20 cellular contexts compared by ENCODE assay signal in the genomic region with DNA sequence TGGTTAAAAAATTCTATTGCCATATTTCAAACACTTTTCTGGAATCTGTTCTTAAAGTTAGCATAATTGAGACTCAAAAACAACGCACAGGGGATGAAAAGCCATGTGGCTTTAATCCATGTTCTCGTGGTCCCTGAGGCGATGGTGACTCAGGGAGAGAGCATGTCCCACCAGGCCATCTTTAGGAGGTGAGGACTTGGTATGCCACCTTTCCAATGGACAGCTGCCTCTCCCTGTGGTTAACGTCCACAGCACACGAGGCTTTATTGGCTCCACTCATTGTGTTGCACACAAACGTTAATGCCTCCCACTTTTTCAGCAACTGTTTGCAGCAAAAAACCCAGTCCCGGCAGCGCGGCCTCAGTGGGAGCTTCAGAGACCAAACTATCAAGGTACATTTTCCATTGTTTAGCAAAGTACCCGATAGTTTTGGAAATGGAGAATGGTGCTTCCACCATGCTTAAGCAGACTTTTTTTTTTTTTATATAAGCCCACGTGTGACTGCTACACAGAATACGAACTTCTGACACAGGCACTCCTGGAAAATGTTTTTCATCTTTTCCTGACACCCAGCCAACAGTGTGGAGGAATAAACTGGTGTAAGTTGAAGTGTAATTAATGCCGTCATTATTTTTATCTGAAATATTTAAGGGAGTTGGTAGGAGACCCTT. TPM values are rescaled to one million over a fixed set of nuclear protein-coding genes. Genes with fewer than 3 reads are reported as not detected.
DNase-seq lines count a peak whose midpoint lies in the region; ATAC-seq, FAIRE-seq and TF ChIP-seq lines count a peak whose summit lies in the region.
"Had no signal": no experiment of that assay in that cellular context is flagged by ENCODE, and none has a peak within 500 bp of the region (broad histone marks: within the 10 kb centered on the region; RNA-seq: fewer than 3 reads in every experiment).

No MANE protein-coding gene starts in this region.

- no peaks in the 10 kb centered on the region for H3K79me2 ChIP-seq in HepG2 (ENCODE audit: insufficient read depth, low read length)
- no peaks in the 10 kb centered on the region for H3K79me2 ChIP-seq in hepatocyte

- H3K27ac ChIP-seq in HepG2 (ENCODE audit: extremely low read length, insufficient read depth, low read length) (no peak overlapping the region), right lobe of liver (no peak overlapping the region), hepatocyte (no peak overlapping the region), sigmoid colon (peak overlapping the region; percentile 80 to 96 (median 85))
- H3K27ac ChIP-seq: A549, thyroid gland had no signal

- no peaks in the 10 kb centered on the region for H3K9me2 ChIP-seq in hepatocyte (replicated peaks; ENCODE audit: insufficient read depth)

- no peak overlapping the region for H3K9ac ChIP-seq in HepG2 (ENCODE audit: insufficient read depth, low read depth, low read length)

- intact Hi-C loops in HepG2 (cut with micrococcal nuclease; ENCODE audit: unreplicated experiment) (no loop called here), right lobe of liver (cut with DNase I) (no loop called here), sigmoid colon (cut with DNase I) (loop anchor here (5.0 kb wide), 1 partner anchor 137 kb away; no protein-coding TSS in a partner anchor)

- in situ Hi-C loops in HepG2 (cut with HindIII; ENCODE audit: extremely low pct_ligation_motif_present, low pct_unique_long_range_greater_than_20kb), result no loop called here

- no peak for TF ChIP-seq RAD21 in HepG2 (CRISPR knock-in tag; IDR thresholded peaks at IDR 0.05)

- H3K4me3 ChIP-seq in HepG2 (replicated peaks in 1 of 3; ENCODE audit: insufficient read depth in 1 of 3, low read depth in 2 of 3, low read length in 3 of 3) (no peak overlapping the region), right lobe of liver (no peak overlapping the region), hepatocyte (no peak overlapping the region), sigmoid colon (peak overlapping the region in 3 of 4 donors; percentile 22 to 32 (median 32))
- H3K4me3 ChIP-seq: A549, thyroid gland had no signal

- DNase-seq in HepG2 (ENCODE audit: low spot score) (no peak), right lobe of liver (no peak), hepatocyte (ENCODE audit: low spot score) (no peak), sigmoid colon (no peak), NCI-H446 treated with DMSO at 0.1 percent for 48 hours (lab: John Stamatoyannopoulos, UW) (no peak), AG08396 (ENCODE audit: low spot score) (no peak)
- DNase-seq: activated effector memory CD4-positive, alpha-beta T cell treated with anti-CD3 and anti-CD28 coated beads, Interleukin-2, amount 50 U/mL, for 16 hours; C1 segment of cervical spinal cord; H9; KG1; NCI-H1105; NCI-H82; PC-3; stimulated activated CD4-positive, alpha-beta T cell treated with anti-CD3 and anti-CD28 coated beads, Interleukin-4, amount 100 ng/mL, for 24 hours; T-helper 9 cell; thyroid gland had no signal

- no peak for FAIRE-seq in HepG2 (lab: Jason Lieb, UNC)
- FAIRE-seq: A549, colon had no signal

- TF ChIP-seq EP300 in HepG2 (IDR thresholded peaks at IDR 0.05; ENCODE audit: low read depth in 2 of 2, low read length in 2 of 2) (no peak), HepG2 (CRISPR knock-in tag; IDR thresholded peaks at IDR 0.05; ENCODE audit: borderline replicate concordance) (no peak), sigmoid colon (IDR thresholded peaks at IDR 0.05) (peak in 2 of 4 donors; percentile 5 to 35)

- H3K9me3 ChIP-seq in HepG2 (ENCODE audit: low read length) (no peaks in the 10 kb centered on the region), right lobe of liver (no peaks in the 10 kb centered on the region), hepatocyte (ENCODE audit: low read depth) (no peaks in the 10 kb centered on the region), sigmoid colon (peaks cover 0 to 3% (median 0%) of the 10 kb centered on the region in 4 donors)
- H3K9me3 ChIP-seq: A549, thyroid gland had no signal

- H3K4me1 ChIP-seq in HepG2 (ENCODE audit: insufficient read depth, low read length), result no peaks in the 10 kb centered on the region
- H3K4me1 ChIP-seq in right lobe of liver, result no peaks in the 10 kb centered on the region
- peaks cover 14% of the 10 kb centered on the region for H3K4me1 ChIP-seq in hepatocyte (ENCODE audit: insufficient read depth)
- peaks cover 0 to 50% (median 38%) of the 10 kb centered on the region in 4 donors for H3K4me1 ChIP-seq in sigmoid colon
- H3K4me1 ChIP-seq: A549 had no signal

- no peaks in the 10 kb centered on the region for H4K20me1 ChIP-seq in HepG2 (ENCODE audit: insufficient read depth, low read length)
- no peaks in the 10 kb centered on the region for H4K20me1 ChIP-seq in hepatocyte (ENCODE audit: insufficient read depth, poor library complexity, severe bottlenecking)

- WGBS in HepG2 (ENCODE audit: low lambda C conversion rate), result 16% methylated on average over 13 of the region's 13 CpGs
- 46% methylated on average over 11 of the region's 13 CpGs for WGBS in right lobe of liver (ENCODE audit: insufficient coverage, low coverage, low lambda C conversion rate, missing lambda C conversion rate)
- WGBS in hepatocyte (ENCODE audit: low lambda C conversion rate, missing lambda C conversion rate), result 77% methylated on average over 13 of the region's 13 CpGs
- WGBS in sigmoid colon, 2 donors, result 75 to 86% methylated on average over 13 of the region's 13 CpGs

- POLR2A ChIA-PET in HepG2 (lab: Yijun Ruan, JAX), result no interaction called here

- no peak for TF ChIP-seq CTCF in HepG2 (CRISPR knock-in tag; IDR thresholded peaks at IDR 0.05)
- TF ChIP-seq CTCF in right lobe of liver (IDR thresholded peaks at IDR 0.05), result no peak
- no peak for TF ChIP-seq CTCF in hepatocyte (IDR thresholded peaks at IDR 0.05; ENCODE audit: poor library complexity)
- no peak for TF ChIP-seq CTCF in sigmoid colon (IDR thresholded peaks at IDR 0.05)

- no peaks in the 10 kb centered on the region for H3K36me3 ChIP-seq in HepG2 (replicated peaks in 1 of 2; ENCODE audit: control insufficient read depth in 1 of 2, insufficient read depth in 2 of 2, low read length in 2 of 2)
- H3K36me3 ChIP-seq in right lobe of liver, result no peaks in the 10 kb centered on the region
- H3K36me3 ChIP-seq in hepatocyte (replicated peaks; ENCODE audit: insufficient read depth, low read depth), result no peaks in the 10 kb centered on the region
- no peaks in the 10 kb centered on the region for H3K36me3 ChIP-seq in sigmoid colon
- H3K36me3 ChIP-seq: thyroid gland had no signal

- no peak overlapping the region for H3K4me2 ChIP-seq in HepG2 (ENCODE audit: low read depth, low read length)
- peak overlapping the region; percentile 13 for H3K4me2 ChIP-seq in hepatocyte
- H3K4me2 ChIP-seq: A549 had no signal

- TF ChIP-seq POLR2A in HepG2 (IDR thresholded peaks at IDR 0.05; ENCODE audit: insufficient read depth in 1 of 2, low read depth in 2 of 2, low read length in 2 of 2) (no peak), right lobe of liver (IDR thresholded peaks at IDR 0.05) (no peak), sigmoid colon (IDR thresholded peaks at IDR 0.05) (no peak)

- no TSS peak for BruUV-seq in HepG2 (replicated peaks; lab: Mats Ljungman, UMichigan)

- CTCF ChIA-PET in HepG2 (lab: Yijun Ruan, JAX; ENCODE audit: low intra/inter-chr PET ratio, low total read pairs), result no interaction called here

- H3K27me3 ChIP-seq in HepG2 (ENCODE audit: control insufficient read depth in 1 of 2, insufficient read depth in 2 of 2, low read length in 2 of 2) (peaks cover 0 to 27% of the 10 kb centered on the region in 2 experiments; a peak in 1 of 5 replicates), right lobe of liver (no peaks in the 10 kb centered on the region), hepatocyte (no peaks in the 10 kb centered on the region), sigmoid colon (no peaks in the 10 kb centered on the region)
- H3K27me3 ChIP-seq: thyroid gland had no signal

- ATAC-seq in HepG2 (no peak), right lobe of liver (no peak), GM21717 (IDR thresholded peaks at IDR 0.05; ENCODE audit: unreplicated experiment) (no peak), HG02759 (IDR thresholded peaks at IDR 0.05; ENCODE audit: unreplicated experiment) (no peak)
- ATAC-seq: A549, PC-3 had no signal

- H2AFZ ChIP-seq in HepG2 (ENCODE audit: low read length) (no peak overlapping the region), hepatocyte (no peak overlapping the region)

TF ChIP-seq in HepG2, 621 proteins besides CTCF, POLR2A, EP300 and RAD21 (continues in another document):
- no peak for TF ChIP-seq ARHGAP35 (CRISPR knock-in tag; IDR thresholded peaks at IDR 0.05; ENCODE audit: borderline replicate concordance)

RNA-seq across cellular contexts. Expression of gene EFNB2, which starts 51.2 kb away (rescaled TPM):
- total RNA-seq in HepG2 (2016; rRNA removed; fragmentation: Illumina TruSeq; extraction: Trizol), result 0.07 and 0.20 TPM in 2 replicates
- total RNA-seq in HepG2 (2016; cell fraction: cytosol; rRNA removed; fragmentation: Illumina TruSeq; extraction: Trizol; ENCODE audit: low read depth), result not detected in 2 replicates
- 0.09 and 0.13 TPM in 2 replicates for total RNA-seq in HepG2 (2016; cell fraction: insoluble cytoplasmic fraction; rRNA removed; fragmentation: Illumina TruSeq; extraction: Trizol)
- total RNA-seq in HepG2 (2016; cell fraction: membrane; rRNA removed; fragmentation: Illumina TruSeq; extraction: Trizol), result 0.06 and 0.14 TPM in 2 replicates
- total RNA-seq in HepG2 (2016; cell fraction: nucleus; rRNA removed; fragmentation: Illumina TruSeq; extraction: Trizol), result 0.06 TPM in 1 of 2 replicates, not detected in the other
- polyA plus RNA-seq in HepG2 (2011; rRNA removed), result 0.05 and 0.11 TPM in 2 replicates
- 0.08 and 0.11 TPM in 2 replicates for polyA plus RNA-seq in HepG2 (2011; cell fraction: cytosol; rRNA removed)
- polyA plus RNA-seq in HepG2 (2011; cell fraction: nucleus; rRNA removed), result 0.05 TPM in 2 replicates
- polyA plus RNA-seq in HepG2 (2012), result 0.05 and 0.16 TPM in 2 replicates
- polyA plus RNA-seq in HepG2 (2016; cell fraction: cytosol; fragmentation: Illumina TruSeq; extraction: Trizol; ENCODE audit: low read depth), result 0.02 TPM in 1 of 2 replicates, not detected in the other
- polyA plus RNA-seq in HepG2 (2016; cell fraction: insoluble cytoplasmic fraction; fragmentation: Illumina TruSeq; extraction: Trizol; ENCODE audit: low read depth), result 0.08 and 0.23 TPM in 2 replicates
- polyA plus RNA-seq in HepG2 (2016; cell fraction: membrane; fragmentation: Illumina TruSeq; extraction: Trizol; ENCODE audit: low read depth), result 0.05 TPM in 1 of 2 replicates, not detected in the other
- polyA plus RNA-seq in HepG2 (2016; cell fraction: nucleus; fragmentation: Illumina TruSeq; extraction: Trizol; ENCODE audit: insufficient read depth, low read depth), result 0.19 and 0.23 TPM in 2 replicates
- 0.08 and 0.63 TPM in 2 replicates for polyA minus RNA-seq in HepG2 (2011; rRNA and poly(A)+ RNA removed; ENCODE audit: low replicate concordance)
- polyA minus RNA-seq in HepG2 (2011; cell fraction: cytosol; rRNA and poly(A)+ RNA removed), result 0.18 TPM in 1 of 2 replicates, not detected in the other
- 0.13 TPM in 1 of 2 replicates, not detected in the other for polyA minus RNA-seq in HepG2 (2011; cell fraction: nucleus; rRNA and poly(A)+ RNA removed)
- total RNA-seq in right lobe of liver, result 1 to 10 TPM; 2.3 to 9.8 (median 3.9) TPM
- 59.6 and 63.3 TPM in 2 replicates for total RNA-seq in hepatocyte
- 57.7 and 62.4 TPM in 2 replicates for polyA plus RNA-seq in hepatocyte
- 10 to 100 TPM in 3 of 4 donors, 1 to 10 TPM in 1; 7.2 to 15.0 (median 11.6) TPM for total RNA-seq in sigmoid colon
- polyA plus RNA-seq in sigmoid colon, result 10 to 100 TPM in 2 of 3 donors, 1 to 10 TPM in 1; 9.6 to 36.1 (median 13.4) TPM

Comparison
In these comparisons a context has a peak if more than half of its experiments do, and no peak if none do; other contexts are left out.
1. H3K27ac ChIP-seq: peak in sigmoid colon (4 of 4); none in HepG2 (single experiment), right lobe of liver (0 of 3) and hepatocyte (single experiment).
2. H3K4me3 ChIP-seq: peak in sigmoid colon (3 of 4); none in HepG2 (0 of 3), right lobe of liver (0 of 3) and hepatocyte (single experiment).